26 cellular contexts compared by ENCODE assay signal in the genomic region with DNA sequence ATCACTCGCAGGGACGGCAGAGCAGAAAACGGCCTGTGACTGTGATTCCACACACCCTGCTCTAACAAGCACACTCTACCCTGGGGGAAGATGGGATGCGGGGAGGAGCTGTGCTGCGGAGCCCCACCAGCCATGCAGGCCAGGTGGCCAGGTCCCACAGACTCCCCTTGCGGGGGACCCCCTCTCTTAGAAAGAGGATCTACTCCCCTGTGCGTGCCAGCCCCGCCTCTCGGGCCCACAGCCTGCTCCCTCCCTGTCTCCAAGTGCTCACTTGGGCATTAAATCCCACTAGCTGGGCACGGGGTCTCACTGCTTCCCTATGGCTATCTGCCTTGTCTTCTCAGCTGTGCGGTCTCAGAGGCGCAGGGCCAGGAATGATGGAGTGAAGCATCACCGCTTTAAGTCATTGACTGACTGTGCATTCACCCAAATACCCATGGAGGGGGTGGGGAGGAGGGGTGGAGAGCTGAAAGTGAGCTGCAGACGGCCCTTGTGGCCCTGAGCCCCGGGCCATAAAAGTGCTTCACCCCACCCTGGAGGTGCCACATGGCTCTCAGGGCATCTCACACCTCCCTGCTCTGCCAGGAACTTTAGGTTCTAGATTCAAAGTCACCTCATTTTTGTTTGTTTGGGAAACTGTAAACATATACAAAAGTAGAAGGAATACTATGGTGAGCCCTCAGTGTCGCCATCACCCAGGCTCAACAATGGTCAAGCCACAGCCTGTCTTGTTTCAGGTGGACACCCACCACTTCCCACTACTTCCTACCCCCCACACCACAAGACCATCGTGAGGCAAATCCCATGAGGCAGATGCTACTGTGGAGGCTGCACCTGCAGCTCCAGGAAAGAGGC. TPM values are rescaled to one million over a fixed set of nuclear protein-coding genes. Genes with fewer than 3 reads are reported as not detected.
DNase-seq lines count a peak whose midpoint lies in the region; ATAC-seq and TF ChIP-seq lines count a peak whose summit lies in the region.
"Had no signal": no experiment of that assay in that cellular context is flagged by ENCODE, and none has a peak within 500 bp of the region (broad histone marks: within the 10 kb centered on the region; RNA-seq: fewer than 3 reads in every experiment).

No MANE protein-coding gene starts in this region.

- H3K36me3 Mint-ChIP-seq in central memory CD8-positive, alpha-beta T cell (ENCODE audit: insufficient read depth), result peaks cover 4% of the 10 kb centered on the region

- TF ChIP-seq RAD21 in SK-N-SH (IDR thresholded peaks at IDR 0.05; ENCODE audit: low read length), result no peak

- POLR2A ChIA-PET in SK-N-SH (lab: Yijun Ruan, JAX), result interaction anchor here (1.3 kb wide), 1 partner anchor 9 kb away, joined by 4 read pairs; no protein-coding TSS in a partner anchor

- CTCF ChIA-PET in SK-N-SH (lab: Yijun Ruan, JAX), result interaction anchor here (1.3 kb wide), 1 partner anchor 12 kb away, joined by 3 read pairs; no protein-coding TSS in a partner anchor

- H3K27ac Mint-ChIP-seq in central memory CD8-positive, alpha-beta T cell (ENCODE audit: low read depth), result peak overlapping the region; percentile 64
- H3K27ac Mint-ChIP-seq: activated naive CD4-positive, alpha-beta T cell treated with anti-CD3 and anti-CD28 coated beads for 36 hours; activated T-cell treated with anti-CD3 and anti-CD28 coated beads, Interleukin-2, amount 50 U/mL, for 72 hours; memory B cell; T-helper 1 cell treated with Interleukin-12 subunit alpha and Interleukin-12 subunit beta and Interleukin-4 antibody, amounts not matched to agents 30 μg/mL and 1 μg/mL, for 36 hours had no signal

- 93% methylated on average over 13 of the region's 17 CpGs for WGBS in SK-N-SH (ENCODE audit: low lambda C conversion rate)

- TF ChIP-seq CTCF in SK-N-SH (IDR thresholded peaks at IDR 0.05) (no peak), GM13977 (IDR thresholded peaks at IDR 0.05; ENCODE audit: extremely low read depth, insufficient read depth, missing control alignments) (no peak), BE2C (IDR thresholded peaks at IDR 0.05; ENCODE audit: low read depth, low read length) (no peak)

- peak; percentile 49 for DNase-seq in SK-N-SH
- no peak for DNase-seq in central memory CD8-positive, alpha-beta T cell (ENCODE audit: low spot score in 2 of 2)
- DNase-seq in mesenteric fat pad (ENCODE audit: low spot score), result peak; percentile 81
- DNase-seq in GM13977 (ENCODE audit: low spot score), result no peak
- no peak for DNase-seq in BE2C
- no peak for DNase-seq in activated effector memory CD4-positive, alpha-beta T cell treated with anti-CD3 and anti-CD28 coated beads, Interleukin-2, amount 50 U/mL, for 16 hours
- DNase-seq: activated naive CD4-positive, alpha-beta T cell treated with anti-CD3 and anti-CD28 coated beads for 36 hours; activated T-cell treated with anti-CD3 and anti-CD28 coated beads, Interleukin-2, amount 50 U/mL, for 72 hours; Caco-2; NCI-H1092; NCI-H1694 treated with DMSO at 0.1 percent for 48 hours; NCI-H2171; right lobe of liver; stimulated activated CD4-positive, alpha-beta T cell treated with anti-CD3 and anti-CD28 coated beads, Interleukin-12 subunit alpha, Interleukin-12 subunit beta, amount 100 ng/mL, for 4 hours; stimulated activated CD4-positive, alpha-beta T cell treated with anti-CD3 and anti-CD28 coated beads, Interleukin-2, amount 100 ng/mL, for 48 hours; transverse colon had no signal

- H3K79me2 ChIP-seq in SK-N-SH (ENCODE audit: insufficient read depth), result peaks cover 93% of the 10 kb centered on the region

- in situ Hi-C loops in GM13977 (cut with MboI; ENCODE audit: low pct_unique_long_range_greater_than_20kb, low sequenced_read_pairs, unreplicated experiment), result no loop called here

- no peaks in the 10 kb centered on the region for H3K9me3 Mint-ChIP-seq in central memory CD8-positive, alpha-beta T cell
- H3K9me3 Mint-ChIP-seq: activated naive CD4-positive, alpha-beta T cell treated with anti-CD3 and anti-CD28 coated beads for 36 hours; activated T-cell treated with anti-CD3 and anti-CD28 coated beads, Interleukin-2, amount 50 U/mL, for 72 hours; memory B cell; neural crest cell; T-helper 1 cell treated with Interleukin-12 subunit alpha and Interleukin-12 subunit beta and Interleukin-4 antibody, amounts not matched to agents 30 μg/mL and 1 μg/mL, for 36 hours had no signal

- no peaks in the 10 kb centered on the region for H3K27me3 Mint-ChIP-seq in central memory CD8-positive, alpha-beta T cell
- H3K27me3 Mint-ChIP-seq: memory B cell had no signal

- H3K4me2 ChIP-seq in SK-N-SH, result no peak overlapping the region

- H3K36me3 ChIP-seq in SK-N-SH (replicated peaks in 1 of 2; ENCODE audit: control insufficient read depth in 1 of 2, insufficient read depth in 2 of 2, low read length in 1 of 2) (no peaks in the 10 kb centered on the region), BE2C (peaks cover 6% of the 10 kb centered on the region; the same call in 1 of the 2 replicates)
- H3K36me3 ChIP-seq: right lobe of liver, transverse colon had no signal

- no peaks in the 10 kb centered on the region for H3K9me3 ChIP-seq in SK-N-SH
- H3K9me3 ChIP-seq in BE2C, result no peaks in the 10 kb centered on the region
- H3K9me3 ChIP-seq: body of pancreas, Caco-2, right lobe of liver, transverse colon had no signal

- H3K9ac ChIP-seq in SK-N-SH, result no peak overlapping the region

- no peak for ATAC-seq in SK-N-SH treated with all-trans-retinoic acid at 6 μM for 48 hours
- ATAC-seq in central memory CD8-positive, alpha-beta T cell (replicated peaks; ENCODE audit: extremely low read depth, poor library complexity, severe bottlenecking), result no peak
- no peak for ATAC-seq in HG03159 (IDR thresholded peaks at IDR 0.05; ENCODE audit: unreplicated experiment)
- ATAC-seq: activated T-cell treated with anti-CD3 and anti-CD28 coated beads, Interleukin-2, amount 50 U/mL, for 72 hours; body of pancreas; left lobe of liver; right lobe of liver had no signal

- H3K4me1 ChIP-seq in SK-N-SH (ENCODE audit: control insufficient read depth in 1 of 2, insufficient read depth in 2 of 2, low read depth in 1 of 2, low read length in 1 of 2) (peaks cover 0 to 13% of the 10 kb centered on the region in 2 experiments; a peak in 1 of 4 replicates), BE2C (no peaks in the 10 kb centered on the region; the same call in 1 of the 2 replicates)

- no peak for TF ChIP-seq EP300 in SK-N-SH (IDR thresholded peaks at IDR 0.05; ENCODE audit: borderline replicate concordance in 1 of 2, low read depth in 1 of 2, low read length in 1 of 2)

- H3K4me3 ChIP-seq in SK-N-SH (ENCODE audit: low read depth in 2 of 2, low read length in 1 of 2), result no peak overlapping the region
- H3K4me3 ChIP-seq in BE2C (ENCODE audit: low read depth, low read length), result no peak overlapping the region
- H3K4me3 ChIP-seq: body of pancreas, right lobe of liver, SK-N-MC, transverse colon had no signal

- peaks cover 30% of the 10 kb centered on the region for H3K4me1 Mint-ChIP-seq in central memory CD8-positive, alpha-beta T cell

- H3K27me3 ChIP-seq in SK-N-SH (ENCODE audit: insufficient read depth), result no peaks in the 10 kb centered on the region
- H3K27me3 ChIP-seq in BE2C, result no peaks in the 10 kb centered on the region
- H3K27me3 ChIP-seq: body of pancreas, right lobe of liver, transverse colon had no signal

- H3K27ac ChIP-seq in SK-N-SH (ENCODE audit: low read depth in 2 of 2, low read length in 1 of 2), result no peak overlapping the region
- H3K27ac ChIP-seq: 22Rv1, right lobe of liver, SK-N-MC, transverse colon had no signal

- no peaks in the 10 kb centered on the region for H3K9me2 ChIP-seq in SK-N-SH

- H3F3A ChIP-seq in SK-N-SH (replicated peaks; ENCODE audit: insufficient read depth), result no peaks in the 10 kb centered on the region

- H3K4me3 Mint-ChIP-seq in central memory CD8-positive, alpha-beta T cell, result no peak overlapping the region
- H3K4me3 Mint-ChIP-seq: activated naive CD4-positive, alpha-beta T cell treated with anti-CD3 and anti-CD28 coated beads for 36 hours; activated T-cell treated with anti-CD3 and anti-CD28 coated beads, Interleukin-2, amount 50 U/mL, for 72 hours; CD14-positive monocyte; memory B cell; neural crest cell; T-helper 1 cell treated with Interleukin-12 subunit alpha and Interleukin-12 subunit beta and Interleukin-4 antibody, amounts not matched to agents 30 μg/mL and 1 μg/mL, for 36 hours had no signal

- peaks cover 38% of the 10 kb centered on the region for H4K20me1 ChIP-seq in SK-N-SH (ENCODE audit: insufficient read depth)

- H2AFZ ChIP-seq in SK-N-SH (ENCODE audit: low read depth), result no peak overlapping the region

TF ChIP-seq in SK-N-SH, 30 proteins besides CTCF, POLR2A, EP300 and RAD21:
- TF ChIP-seq FOXJ3 (CRISPR knock-in tag; IDR thresholded peaks at IDR 0.05), result no peak

TF ChIP-seq in SK-N-SH treated with all-trans-retinoic acid at 6 μM for 48 hours, 23 proteins besides CTCF, POLR2A, EP300 and RAD21 (continues in another document):
- TF ChIP-seq, protein P1, sequence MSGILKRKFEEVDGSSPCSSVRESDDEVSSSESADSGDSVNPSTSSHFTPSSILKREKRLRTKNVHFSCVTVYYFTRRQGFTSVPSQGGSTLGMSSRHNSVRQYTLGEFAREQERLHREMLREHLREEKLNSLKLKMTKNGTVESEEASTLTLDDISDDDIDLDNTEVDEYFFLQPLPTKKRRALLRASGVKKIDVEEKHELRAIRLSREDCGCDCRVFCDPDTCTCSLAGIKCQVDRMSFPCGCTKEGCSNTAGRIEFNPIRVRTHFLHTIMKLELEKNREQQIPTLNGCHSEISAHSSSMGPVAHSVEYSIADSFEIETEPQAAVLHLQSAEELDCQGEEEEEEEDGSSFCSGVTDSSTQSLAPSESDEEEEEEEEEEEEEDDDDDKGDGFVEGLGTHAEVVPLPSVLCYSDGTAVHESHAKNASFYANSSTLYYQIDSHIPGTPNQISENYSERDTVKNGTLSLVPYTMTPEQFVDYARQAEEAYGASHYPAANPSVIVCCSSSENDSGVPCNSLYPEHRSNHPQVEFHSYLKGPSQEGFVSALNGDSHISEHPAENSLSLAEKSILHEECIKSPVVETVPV (CRISPR knock-in tag; IDR thresholded peaks at IDR 0.05), result no peak
- TF ChIP-seq ZNF70 (CRISPR knock-in tag; IDR thresholded peaks at IDR 0.05) (no peak), OSR1 (CRISPR knock-in tag; IDR thresholded peaks at IDR 0.05) (no peak)

RNA-seq across cellular contexts. Expression of gene STX2, which starts 9.4 kb away (rescaled TPM):
- 25.1 and 31.7 TPM in 2 replicates for polyA plus RNA-seq in SK-N-SH (2012; rRNA removed)
- 30.9 and 36.8 TPM in 2 replicates for polyA plus RNA-seq in SK-N-SH (2012; cell fraction: cytosol; rRNA removed)
- polyA plus RNA-seq in SK-N-SH (2012; cell fraction: nucleus; rRNA removed), result 33.0 and 64.3 TPM in 2 replicates
- total RNA-seq in mesenteric fat pad, result 29.7 TPM
- 18.4 TPM for polyA plus RNA-seq in BE2C (2012; ENCODE audit: insufficient read depth, insufficient read length, low read depth)

RNA-seq across cellular contexts. Expression of gene RAN, which starts 42.2 kb away (rescaled TPM):
- polyA plus RNA-seq in SK-N-SH (2012; rRNA removed), result 865 and 950 TPM in 2 replicates
- 1,006 and 1,490 TPM in 2 replicates for polyA plus RNA-seq in SK-N-SH (2012; cell fraction: cytosol; rRNA removed)
- polyA plus RNA-seq in SK-N-SH (2012; cell fraction: nucleus; rRNA removed), result 461 and 695 TPM in 2 replicates
- 472 TPM for total RNA-seq in mesenteric fat pad
- 1,240 TPM for polyA plus RNA-seq in BE2C (2012; ENCODE audit: insufficient read depth, insufficient read length, low read depth)

Comparison
In these comparisons a context has a peak if more than half of its experiments do, and no peak if none do; other contexts are left out.
1. DNase-seq: peak in SK-N-SH (single experiment) and mesenteric fat pad (single experiment); none in central memory CD8-positive, alpha-beta T cell (0 of 2), GM13977 (single experiment), BE2C (single experiment) and activated effector memory CD4-positive, alpha-beta T cell treated with anti-CD3 and anti-CD28 coated beads, Interleukin-2, amount 50 U/mL, for 16 hours (single experiment).